8 cellular contexts compared by ENCODE assay signal in genomic region chr3:160564949-160565441, GRCh38. TPM values are rescaled to one million over a fixed set of nuclear protein-coding genes. Genes with fewer than 3 reads are reported as not detected.
DNase-seq lines count a peak whose midpoint lies in the region; ATAC-seq, FAIRE-seq and TF ChIP-seq lines count a peak whose summit lies in the region.

No MANE protein-coding gene starts in this region.

- 0% methylated on average over 4 of the region's 62 CpGs; no CpG with 5 or more reads in 1 of the 2 experiments for WGBS in H1 (ENCODE audit: extremely low coverage in 1 of 2, insufficient coverage in 1 of 2, insufficient read length in 1 of 2, insufficient replicate concordance in 2 of 2, low coverage in 1 of 2, low lambda C conversion rate in 2 of 2, missing lambda C conversion rate in 1 of 2), 2 experiments

- no peak for TF ChIP-seq CTCF in NB4 (IDR thresholded peaks at IDR 0.05; ENCODE audit: low read depth, low read length)
- TF ChIP-seq CTCF in H1 (IDR thresholded peaks at IDR 0.05; ENCODE audit: control extremely low read depth in 1 of 3, insufficient read depth in 1 of 3, low read depth in 1 of 3, low read length in 3 of 3) = no peak

- H2BK15ac ChIP-seq in H1 (ENCODE audit: low read length) = no peak overlapping the region

- no peak overlapping the region for H2BK20ac ChIP-seq in H1 (ENCODE audit: low read length)

- H4K20me1 ChIP-seq in H1 (replicated peaks in 1 of 2; ENCODE audit: control insufficient read depth in 1 of 2, insufficient read depth in 2 of 2, low read length in 2 of 2) = peaks cover 2 to 10% of the 10 kb centered on the region in 2 experiments

- peaks cover 7 to 8% of the 10 kb centered on the region in 2 experiments; a peak in 2 of 4 replicates for H3K9me3 ChIP-seq in H1 (ENCODE audit: insufficient read depth in 2 of 2, low read depth in 1 of 2, low read length in 1 of 2)

- H3K4me1 ChIP-seq in H1 (replicated peaks in 1 of 4; ENCODE audit: control insufficient read depth in 3 of 4, insufficient read depth in 4 of 4, low read length in 3 of 4) = peaks cover 0 to 4% (median 1%) of the 10 kb centered on the region in 4 experiments; a peak in 4 of 7 replicates

- DNase-seq in NCI-H345 (lab: John Stamatoyannopoulos, UW) (peak; percentile 26), NCI-H345 treated with DMSO at 0.1 percent for 48 hours (lab: John Stamatoyannopoulos, UW; ENCODE audit: unreplicated experiment) (no peak), NB4 (ENCODE audit: low read depth) (peak; percentile 70), H1 (ENCODE audit: low read depth in 1 of 2, low spot score in 2 of 2) (peak in 1 of 2 experiments; percentile 85), middle frontal gyrus (ENCODE audit: extremely low spot score, low spot score) (peak; percentile 38)
- DNase-seq in activated CD4-positive, alpha-beta T cell treated with anti-CD3 and anti-CD28 coated beads, Interleukin-2, amount 50 U/mL, for 1 hour = peak; percentile 59
- DNase-seq in stimulated activated naive CD4-positive, alpha-beta T cell treated with Interleukin-2 at 50 U/mL for 16 hours (lab: John Stamatoyannopoulos, UW) = peak; percentile 68

- peak overlapping the region; percentile 64 for H3K4me3 ChIP-seq in NB4 (ENCODE audit: low read depth, low read length)
- peak overlapping the region; percentile 75 to 91 (median 80) for H3K4me3 ChIP-seq in H1 (ENCODE audit: extremely low read depth in 1 of 4, insufficient read depth in 2 of 4, low read depth in 3 of 4, low read length in 4 of 4)

- peak overlapping the region; percentile 45 to 76; a peak in 3 of 4 replicates for H3K4me2 ChIP-seq in H1 (ENCODE audit: insufficient read depth in 1 of 2, low read depth in 2 of 2, low read length in 2 of 2)

- H3K56ac ChIP-seq in H1 (replicated peaks; ENCODE audit: insufficient read length, low read depth, low read length) = peak overlapping the region; percentile 37

- no peak overlapping the region for H2AK5ac ChIP-seq in H1 (ENCODE audit: low read depth, low read length)

- no peaks in the 10 kb centered on the region for H3K79me1 ChIP-seq in H1 (ENCODE audit: low read depth, low read length)

- TF ChIP-seq POLR2A in NB4 (IDR thresholded peaks at IDR 0.05; ENCODE audit: extremely low read depth, insufficient read length) (no peak), H1 (IDR thresholded peaks at IDR 0.05; ENCODE audit: control extremely low read depth in 1 of 2, low read depth in 2 of 2, low read length in 2 of 2) (no peak)

- no peak overlapping the region for H2BK120ac ChIP-seq in H1 (replicated peaks; ENCODE audit: low read depth, low read length)

- no peak overlapping the region for H3K23ac ChIP-seq in H1 (ENCODE audit: insufficient read length)

- CTCF ChIA-PET in H1 (lab: Charles Lee; ENCODE audit: partially characterized antibody) = interaction anchor here (1.5 kb wide), 1 partner anchor 53 kb away, joined by 3 read pairs; no protein-coding TSS in a partner anchor

- H2AFZ ChIP-seq in H1 (ENCODE audit: low read length) = no peak overlapping the region

- H3K4ac ChIP-seq in H1 (replicated peaks; ENCODE audit: insufficient read length, low read depth, low read length) = no peak overlapping the region

- no peaks in the 10 kb centered on the region for H3K27me3 ChIP-seq in H1 (replicated peaks in 1 of 4; ENCODE audit: control insufficient read depth in 3 of 4, extremely low read depth in 1 of 4, insufficient read depth in 3 of 4, low read length in 3 of 4)

- H3K23me2 ChIP-seq in H1 (ENCODE audit: low read depth, low read length) = peaks cover 8% of the 10 kb centered on the region; the same call in 1 of the 2 replicates

- no peak for FAIRE-seq in H1 (lab: Jason Lieb, UNC)

- ATAC-seq in HG02571 (IDR thresholded peaks at IDR 0.05; ENCODE audit: unreplicated experiment) = peak; percentile 48

- no peak overlapping the region for H2BK5ac ChIP-seq in H1 (ENCODE audit: low read depth, low read length)

- H3K14ac ChIP-seq in H1 (ENCODE audit: insufficient read length) = no peak overlapping the region

- no peak overlapping the region for H4K91ac ChIP-seq in H1 (replicated peaks; ENCODE audit: insufficient read length, low read length)

- H4K5ac ChIP-seq in H1 (ENCODE audit: insufficient read length, low read depth, low read length) = peak overlapping the region; percentile 29

- H2BK12ac ChIP-seq in H1 (ENCODE audit: low read depth, low read length) = no peak overlapping the region

- peak overlapping the region; percentile 60 to 97 (median 74) for H3K9ac ChIP-seq in H1 (replicated peaks in 1 of 4; ENCODE audit: extremely low read depth in 1 of 4, low read depth in 3 of 4, low read length in 3 of 4)

- H4K8ac ChIP-seq in H1 (ENCODE audit: extremely low read depth, insufficient read depth, low read length) = peak overlapping the region; percentile 88; the same call in 1 of the 2 replicates

- H3K27ac ChIP-seq in H1 (ENCODE audit: low read depth, low read length) = peak overlapping the region; percentile 78; the same call in 1 of the 2 replicates

- H3K36me3 ChIP-seq in H1 (ENCODE audit: control insufficient read depth in 2 of 4, insufficient read depth in 4 of 4, low read length in 3 of 4) = peaks cover 0 to 8% (median 4%) of the 10 kb centered on the region in 4 experiments; a peak in 2 of 8 replicates

- H3K18ac ChIP-seq in H1 (ENCODE audit: extremely low read depth, low read length) = no peak overlapping the region

- POLR2A ChIA-PET in H1 (lab: Charles Lee; ENCODE audit: partially characterized antibody) = interaction anchor here (1.2 to 4.4 kb wide), 4 partner anchors 11 to 191 kb away, joined by 4 to 25 read pairs (median 14); partner anchors contain the start of genes PPM1L and TRIM59

- TF ChIP-seq EP300 in H1 (IDR thresholded peaks at IDR 0.05; ENCODE audit: borderline replicate concordance in 1 of 2, low read depth in 2 of 2, low read length in 2 of 2) = no peak

- peaks cover 8 to 50% of the 10 kb centered on the region in 2 experiments for H3K79me2 ChIP-seq in H1 (ENCODE audit: control insufficient read depth in 1 of 2, insufficient read depth in 2 of 2, low read length in 2 of 2)

- TF ChIP-seq RAD21 in H1 (IDR thresholded peaks at IDR 0.05 in 1 of 2, conservative IDR thresholded peaks at IDR 0.05 in 1 of 2; ENCODE audit: low read depth in 2 of 2, low read length in 2 of 2) = no peak

TF ChIP-seq in H1, 55 proteins besides CTCF, POLR2A, EP300 and RAD21:
- peak; percentile 62 for TF ChIP-seq YY1 (IDR thresholded peaks at IDR 0.05; ENCODE audit: low read depth, low read length)
- TF ChIP-seq SIRT6 (IDR thresholded peaks at IDR 0.05; ENCODE audit: low read length) = no peak
- TF ChIP-seq RBBP5 (IDR thresholded peaks at IDR 0.05; ENCODE audit: borderline replicate concordance, low read depth, low read length) = peak; percentile 73; the same call in 1 of the 2 replicates
- TF ChIP-seq POU5F1 (IDR thresholded peaks at IDR 0.05; ENCODE audit: low read depth, low read length) = no peak
- peak; percentile 23 for TF ChIP-seq ASH2L (IDR thresholded peaks at IDR 0.05; ENCODE audit: low read length)
- peak; percentile 91 for TF ChIP-seq CREB1 (IDR thresholded peaks at IDR 0.05)
- peak; percentile 67 for TF ChIP-seq PHF8 (conservative IDR thresholded peaks at IDR 0.05; ENCODE audit: low read depth, low read length)
- no peak; a peak in 1 of 4 replicates for TF ChIP-seq SIN3A (conservative IDR thresholded peaks at IDR 0.05 in 1 of 2, IDR thresholded peaks at IDR 0.05 in 1 of 2; ENCODE audit: low read depth in 1 of 2, low read length in 2 of 2)

RNA-seq across cellular contexts. Expression of gene KPNA4, which starts 0.4 kb away (rescaled TPM):
- 81.9 and 86.7 TPM in 2 replicates for total RNA-seq in H1 (2021; fragmentation: NEBNext Ultra II Directional; extraction: Animal tissue kit (Norgen Biotek cat#: 25700))
- polyA plus RNA-seq in H1 (2011; rRNA removed) = 7.6 and 13.2 TPM in 2 replicates
- 12.7 TPM for polyA plus RNA-seq in H1 (2011; cell fraction: cytosol; rRNA removed)
- 6.9 TPM for polyA plus RNA-seq in H1 (2011; cell fraction: nucleus; rRNA removed)
- polyA plus RNA-seq in H1 (2012, experiment 1 of 2) = 16.2 to 30.6 TPM (median 18.9 TPM) in 4 replicates
- polyA plus RNA-seq in H1 (2012, experiment 2 of 2) = 2.0 TPM
- 25.4 TPM for polyA plus RNA-seq in H1 (2013, experiment 1 of 2)
- polyA plus RNA-seq in H1 (2013, experiment 2 of 2) = 23.1 TPM
- polyA minus RNA-seq in H1 (2011; rRNA and poly(A)+ RNA removed) = 33.4 and 37.6 TPM in 2 replicates
- 45.5 TPM for polyA minus RNA-seq in H1 (2011; cell fraction: cytosol; rRNA and poly(A)+ RNA removed)
- 53.7 TPM for polyA minus RNA-seq in H1 (2011; cell fraction: nucleus; rRNA and poly(A)+ RNA removed)
